In genomic region chr2:150404147-150404546, GRCh38 we compare ENCODE assay signal across 21 cellular contexts.
DNase-seq lines count a peak whose midpoint lies in the region; ATAC-seq, FAIRE-seq and TF ChIP-seq lines count a peak whose summit lies in the region.
"Had no signal": no experiment of that assay in that cellular context is flagged by ENCODE, and none has a peak within 500 bp of the region (broad histone marks: within the 10 kb centered on the region; RNA-seq: fewer than 3 reads in every experiment).

No MANE protein-coding gene starts in this region.

- POLR2A ChIA-PET in GM12878 (lab: Charles Lee), result interaction anchor here (1.7 kb wide), 1 partner anchor 68 kb away, joined by 8 read pairs; no protein-coding TSS in a partner anchor

- H3K4me2 ChIP-seq in GM12878 (ENCODE audit: control insufficient read depth, insufficient read depth), result no peak overlapping the region

- ATAC-seq in Right ventricle myocardium inferior (no peak), HG02798 (IDR thresholded peaks at IDR 0.05; ENCODE audit: poor library complexity, unreplicated experiment) (peak; percentile 56), GM12878 (peak; percentile 91), lower lobe of right lung (no peak)
- ATAC-seq: CD8-positive, alpha-beta T cell; right cardiac atrium had no signal

- in situ Hi-C loops in GM12878 (cut with MboI), result no loop called here

- TF ChIP-seq CTCF in left ventricle myocardium inferior (IDR thresholded peaks at IDR 0.05; ENCODE audit: borderline replicate concordance), result no peak
- no peak for TF ChIP-seq CTCF in GM12878 (IDR thresholded peaks at IDR 0.05 in 2 of 3, conservative IDR thresholded peaks at IDR 0.05 in 1 of 3; ENCODE audit: control insufficient read depth in 2 of 3, extremely low read depth in 1 of 3, insufficient read depth in 1 of 3, low read depth in 3 of 3, low read length in 3 of 3)
- TF ChIP-seq CTCF in lower lobe of right lung (IDR thresholded peaks at IDR 0.05), result no peak

- WGBS in GM12878 (ENCODE audit: insufficient coverage, insufficient replicate concordance, low lambda C conversion rate, missing lambda C conversion rate), result 60% methylated on average over 3 of the region's 3 CpGs

- TF ChIP-seq EP300 in GM12878 (IDR thresholded peaks at IDR 0.05; ENCODE audit: borderline replicate concordance in 1 of 2, control insufficient read depth in 1 of 2, low read depth in 2 of 2, low read length in 2 of 2), result no peak

- DNase-seq in left ventricle myocardium inferior (no peak), Right ventricle myocardium inferior (ENCODE audit: missing footprints) (no peak), GM12878 (ENCODE audit: low read depth, low spot score) (no peak), urothelium cell line (ENCODE audit: low spot score) (peak; percentile 13), islet precursor cell (no peak), lower lobe of right lung (no peak), inferior parietal cortex (ENCODE audit: extremely low spot score) (no peak)
- DNase-seq: activated CD4-positive, alpha-beta T cell treated with anti-CD3 and anti-CD28 coated beads for 36 hours; activated naive CD8-positive, alpha-beta T cell treated with anti-CD3 and anti-CD28 coated beads, Interleukin-2, amount 10 ng/mL, durations not matched to agents 7 days and 5 days; activated T-cell treated with anti-CD3 and anti-CD28 coated beads, Interleukin-2, amount 50 U/mL, for 24 hours; CD8-positive, alpha-beta T cell; effector CD4-positive, alpha-beta T cell; GDM1; Kasumi-1; NCI-H1930; NCI-H774; right cardiac atrium; stimulated activated CD4-positive, alpha-beta T cell treated with anti-CD3 and anti-CD28 coated beads, Interleukin-2, amount 100 ng/mL, for 24 hours; testis had no signal

- peak overlapping the region; percentile 33 for H3K4me3 ChIP-seq in left ventricle myocardium inferior
- no peak overlapping the region for H3K4me3 ChIP-seq in GM12878
- H3K4me3 ChIP-seq in lower lobe of right lung, result no peak overlapping the region
- H3K4me3 ChIP-seq: HAP-1, testis had no signal

- RAD21 ChIA-PET in GM12878 (lab: Charles Lee; ENCODE audit: unreplicated experiment), result interaction anchor here (0.9 to 2.1 kb wide), 5 partner anchors 20 to 124 kb away, joined by 3 to 8 read pairs (median 4); no protein-coding TSS in a partner anchor

- no peak overlapping the region for H3K9ac ChIP-seq in GM12878 (ENCODE audit: control insufficient read depth, insufficient read depth, low read length)

- H3K36me3 ChIP-seq in left ventricle myocardium inferior, result no peaks in the 10 kb centered on the region
- H3K36me3 ChIP-seq in GM12878 (ENCODE audit: control insufficient read depth in 2 of 2, insufficient read depth in 2 of 2, low read length in 1 of 2), result no peaks in the 10 kb centered on the region
- H3K36me3 ChIP-seq in lower lobe of right lung, result no peaks in the 10 kb centered on the region
- H3K36me3 ChIP-seq: HAP-1 had no signal

- TF ChIP-seq POLR2A in GM12878 (IDR thresholded peaks at IDR 0.05; ENCODE audit: low read depth, low read length), result no peak

- no peaks in the 10 kb centered on the region for H4K20me1 ChIP-seq in GM12878 (ENCODE audit: control insufficient read depth, insufficient read depth)

- SMC1A ChIA-PET in GM12878 (lab: Charles Lee; ENCODE audit: uncharacterized antibody, unreplicated experiment), result interaction anchor here (1.1 to 2.1 kb wide), 5 partner anchors 12 to 234 kb away, joined by 3 to 6 read pairs (median 4); no protein-coding TSS in a partner anchor

- H3K27me3 ChIP-seq in left ventricle myocardium inferior (ENCODE audit: low read depth) (no peaks in the 10 kb centered on the region), GM12878 (replicated peaks in 1 of 2; ENCODE audit: control insufficient read depth in 2 of 2, insufficient read depth in 2 of 2, low read length in 1 of 2) (no peaks in the 10 kb centered on the region), lower lobe of right lung (ENCODE audit: low read depth) (no peaks in the 10 kb centered on the region)
- H3K27me3 ChIP-seq: testis had no signal

- H3K27ac ChIP-seq in left ventricle myocardium inferior (replicated peaks), result no peak overlapping the region
- no peak overlapping the region for H3K27ac ChIP-seq in GM12878 (ENCODE audit: control insufficient read depth, insufficient read depth)
- H3K27ac ChIP-seq in lower lobe of right lung, result no peak overlapping the region
- H3K27ac ChIP-seq: testis had no signal

- no peaks in the 10 kb centered on the region for H3K79me2 ChIP-seq in GM12878 (ENCODE audit: control insufficient read depth, insufficient read depth, low read length)

- TF ChIP-seq RAD21 in GM12878 (IDR thresholded peaks at IDR 0.05; ENCODE audit: insufficient read depth, low read depth, low read length), result no peak

- CTCF ChIA-PET in GM12878 (lab: Yijun Ruan, JAX), result interaction anchor here (1.1 to 1.9 kb wide), 3 partner anchors 12 to 75 kb away, joined by 3 to 6 read pairs (median 3); no protein-coding TSS in a partner anchor

- no peak overlapping the region for H2AFZ ChIP-seq in GM12878 (ENCODE audit: control insufficient read depth, low read depth, low read length)

- H3K9me3 ChIP-seq in left ventricle myocardium inferior (replicated peaks) (no peaks in the 10 kb centered on the region), GM12878 (replicated peaks; ENCODE audit: control insufficient read depth, insufficient read depth, low read length) (no peaks in the 10 kb centered on the region), lower lobe of right lung (no peaks in the 10 kb centered on the region)
- H3K9me3 ChIP-seq: HAP-1, testis had no signal

- intact Hi-C loops in left ventricle myocardium inferior (cut with micrococcal nuclease) (no loop called here), Right ventricle myocardium inferior (cut with DNase I) (no loop called here), GM12878 (cut with micrococcal nuclease; ENCODE audit: unreplicated experiment) (no loop called here), lower lobe of right lung (cut with DNase I) (no loop called here)

- FAIRE-seq in GM12878 (lab: Jason Lieb, UNC) (no peak), urothelium cell line (lab: Jason Lieb, UNC) (no peak)

- no TSS peak for BruUV-seq in GM12878 (replicated peaks; lab: Mats Ljungman, UMichigan)

- H3K4me1 ChIP-seq in left ventricle myocardium inferior (no peaks in the 10 kb centered on the region), GM12878 (ENCODE audit: control insufficient read depth, insufficient read depth, low read length) (no peaks in the 10 kb centered on the region), lower lobe of right lung (no peaks in the 10 kb centered on the region)
- H3K4me1 ChIP-seq: testis had no signal

TF ChIP-seq in GM12878, 131 proteins besides CTCF, POLR2A, EP300 and RAD21:
- no peak for TF ChIP-seq FOXK2 (IDR thresholded peaks at IDR 0.05)
- TF ChIP-seq KAT2A (conservative IDR thresholded peaks at IDR 0.05; ENCODE audit: control insufficient read depth, low read depth, low read length), result no peak
- no peak for TF ChIP-seq BMI1 (IDR thresholded peaks at IDR 0.05; ENCODE audit: borderline replicate concordance)
- TF ChIP-seq TCF7 (IDR thresholded peaks at IDR 0.05; ENCODE audit: borderline replicate concordance), result no peak
- no peak for TF ChIP-seq SMC3 (IDR thresholded peaks at IDR 0.05; ENCODE audit: borderline replicate concordance, low read length)
- TF ChIP-seq TCF3 (IDR thresholded peaks at IDR 0.05; ENCODE audit: borderline replicate concordance, insufficient read depth, low read depth, low read length), result no peak
- no peak for TF ChIP-seq MTA3 (IDR thresholded peaks at IDR 0.05; ENCODE audit: borderline replicate concordance, low read length)
- TF ChIP-seq ZBTB4 (CRISPR knock-in tag; IDR thresholded peaks at IDR 0.05), result no peak
- TF ChIP-seq FOS (IDR thresholded peaks at IDR 0.05; ENCODE audit: borderline replicate concordance, extremely low read depth, insufficient read length), result no peak
- no peak for TF ChIP-seq KDM1A (IDR thresholded peaks at IDR 0.05; ENCODE audit: borderline replicate concordance)
- no peak for TF ChIP-seq STAT1 (conservative IDR thresholded peaks at IDR 0.05)
- TF ChIP-seq CHD4 (IDR thresholded peaks at IDR 0.05), result no peak
- TF ChIP-seq GABPA (IDR thresholded peaks at IDR 0.05; ENCODE audit: low read depth), result no peak

Comparison
In these comparisons a context has a peak if more than half of its experiments do, and no peak if none do; other contexts are left out.
1. ATAC-seq: peak in HG02798 (single experiment) and GM12878 (single experiment); none in Right ventricle myocardium inferior (single experiment) and lower lobe of right lung (0 of 2).